17 cellular contexts compared by ENCODE assay signal in the genomic region with DNA sequence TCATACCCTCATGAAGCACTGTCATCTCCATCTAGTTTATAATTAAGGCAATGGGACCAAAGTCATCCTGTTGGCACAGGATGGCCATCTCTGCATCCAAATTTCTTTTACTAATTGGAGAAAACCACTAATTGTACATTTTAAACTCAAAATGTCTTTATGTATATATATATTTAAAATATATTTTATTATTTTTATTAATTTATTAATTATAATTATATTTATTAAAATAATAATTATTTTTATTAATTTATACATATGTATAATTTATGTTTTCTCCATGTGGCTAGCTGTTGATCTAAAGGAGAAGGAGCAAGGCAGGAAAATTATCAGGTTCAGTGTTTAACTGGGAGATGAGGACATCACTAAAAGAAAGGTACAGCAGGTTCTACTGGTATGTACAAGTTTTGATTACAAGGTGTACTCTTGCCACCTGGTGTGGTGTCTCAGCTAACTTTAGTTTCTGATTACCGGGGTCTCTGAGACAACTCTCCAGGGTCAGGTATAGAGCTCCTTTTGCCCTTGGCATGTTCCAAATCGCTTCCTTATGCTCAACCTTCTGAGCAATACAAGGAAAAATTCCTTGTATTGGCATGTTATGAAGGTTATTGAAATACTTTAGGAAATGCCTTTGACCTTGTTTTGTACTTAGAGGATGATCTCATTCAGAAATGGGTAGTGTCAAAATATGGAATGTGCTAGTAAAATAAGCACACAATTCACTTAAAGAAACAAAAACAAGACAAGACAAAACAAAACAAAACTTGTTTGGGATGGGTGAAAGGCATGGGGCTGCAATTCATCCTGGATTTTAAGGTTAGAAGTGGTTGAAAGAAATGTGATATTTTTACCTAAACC.
DNase-seq lines count a peak whose midpoint lies in the region; ATAC-seq, FAIRE-seq and TF ChIP-seq lines count a peak whose summit lies in the region.
"Had no signal": no experiment of that assay in that cellular context is flagged by ENCODE, and none has a peak within 500 bp of the region (broad histone marks: within the 10 kb centered on the region; RNA-seq: fewer than 3 reads in every experiment).

No MANE protein-coding gene starts in this region.

- H3K27ac Mint-ChIP-seq in MCF 10A (ENCODE audit: low read depth, unreplicated experiment) = peak overlapping the region; percentile 86
- H3K27ac Mint-ChIP-seq in type B pancreatic cell = peak overlapping the region; percentile 88

- no peaks in the 10 kb centered on the region for H3K9me3 ChIP-seq in breast epithelium
- H3K9me3 ChIP-seq in pancreas = no peaks in the 10 kb centered on the region
- H3K9me3 ChIP-seq: BLaER1 treated with 17β-estradiol and CSF1 and Interleukin-3, amounts not matched to agents 10 nM and 100 nM had no signal

- H3K4me1 ChIP-seq in breast epithelium (peaks cover 2 to 4% of the 10 kb centered on the region in 2 donors), pancreas (peaks cover 0 to 10% (median 7%) of the 10 kb centered on the region in 3 donors)

- peak; percentile 47 for FAIRE-seq in pancreas (lab: Jason Lieb, UNC)

- POLR2A ChIA-PET in MCF 10A (lab: Yijun Ruan, JAX) = interaction anchor here (0.6 to 1.2 kb wide), 5 partner anchors 8 to 119 kb away, joined by 3 to 5 read pairs (median 4); a partner anchor contains a TSS

- H3K27ac ChIP-seq in breast epithelium = peak overlapping the region in 1 of 2 donors; percentile 22
- peak overlapping the region; percentile 23 for H3K27ac ChIP-seq in epithelial cell of prostate
- H3K27ac ChIP-seq in pancreas = no peak overlapping the region
- H3K27ac ChIP-seq: 22Rv1; BLaER1 treated with 17β-estradiol and CSF1 and Interleukin-3, amounts not matched to agents 10 nM and 100 nM had no signal

- H3K4me1 Mint-ChIP-seq in MCF 10A (ENCODE audit: insufficient read depth, unreplicated experiment) = peaks cover 39% of the 10 kb centered on the region
- H3K4me1 Mint-ChIP-seq in type B pancreatic cell (ENCODE audit: unreplicated experiment) = peaks cover 4% of the 10 kb centered on the region
- H3K4me1 Mint-ChIP-seq in activated T-cell treated with anti-CD3 and anti-CD28 coated beads, Interleukin-2, amount 50 U/mL, for 4 hours (ENCODE audit: low read depth) = no peaks in the 10 kb centered on the region

- H3K4me3 Mint-ChIP-seq in MCF 10A (ENCODE audit: unreplicated experiment) (peak overlapping the region; percentile 16), type B pancreatic cell (peak overlapping the region; percentile 31)
- H3K4me3 Mint-ChIP-seq in activated T-cell treated with anti-CD3 and anti-CD28 coated beads, Interleukin-2, amount 50 U/mL, for 4 hours = no peak overlapping the region

- no peaks in the 10 kb centered on the region for H3K36me3 Mint-ChIP-seq in MCF 10A (ENCODE audit: insufficient read depth, unreplicated experiment)
- no peaks in the 10 kb centered on the region for H3K36me3 Mint-ChIP-seq in type B pancreatic cell
- H3K36me3 Mint-ChIP-seq in activated T-cell treated with anti-CD3 and anti-CD28 coated beads, Interleukin-2, amount 50 U/mL, for 4 hours (ENCODE audit: insufficient read depth) = no peaks in the 10 kb centered on the region

- TF ChIP-seq POLR2A in breast epithelium (IDR thresholded peaks at IDR 0.05) = no peak

- H3K27me3 Mint-ChIP-seq in MCF 10A (ENCODE audit: insufficient read depth, unreplicated experiment) = no peaks in the 10 kb centered on the region
- no peaks in the 10 kb centered on the region for H3K27me3 Mint-ChIP-seq in type B pancreatic cell
- H3K27me3 Mint-ChIP-seq in activated T-cell treated with anti-CD3 and anti-CD28 coated beads, Interleukin-2, amount 50 U/mL, for 4 hours (ENCODE audit: low read depth) = no peaks in the 10 kb centered on the region

- TF ChIP-seq CTCF in MCF 10A (IDR thresholded peaks at IDR 0.05; ENCODE audit: unreplicated experiment) (no peak), breast epithelium (IDR thresholded peaks at IDR 0.05) (no peak), pancreas (IDR thresholded peaks at IDR 0.05) (no peak), type B pancreatic cell (conservative IDR thresholded peaks at IDR 0.05) (no peak)

- CTCF ChIA-PET in MCF 10A (lab: Yijun Ruan, JAX) = interaction anchor here (0.6 to 4.0 kb wide), 5 partner anchors 11 to 637 kb away, joined by 3 to 21 read pairs (median 3); no protein-coding TSS in a partner anchor

- no peaks in the 10 kb centered on the region for H3K27me3 ChIP-seq in breast epithelium
- H3K27me3 ChIP-seq in pancreas = no peaks in the 10 kb centered on the region
- H3K27me3 ChIP-seq: BLaER1 treated with 17β-estradiol and CSF1 and Interleukin-3, amounts not matched to agents 10 nM and 100 nM had no signal

- 37 to 61% methylated on average over 2 of the region's 2 CpGs for WGBS in pancreas, 2 donors

- no peak overlapping the region for H3K4me3 ChIP-seq in breast epithelium
- H3K4me3 ChIP-seq in pancreas = no peak overlapping the region
- H3K4me3 ChIP-seq: BLaER1 treated with 17β-estradiol and CSF1 and Interleukin-3, amounts not matched to agents 10 nM and 100 nM had no signal

- intact Hi-C loops in MCF 10A (cut with micrococcal nuclease) = no loop called here
- intact Hi-C loops in breast epithelium (cut with DNase I; ENCODE audit: low total_unique reads) = no loop called here
- intact Hi-C loops in pancreas (cut with DNase I) = no loop called here

- H3K36me3 ChIP-seq in breast epithelium = no peaks in the 10 kb centered on the region
- no peaks in the 10 kb centered on the region for H3K36me3 ChIP-seq in pancreas

- BruUV-seq in MCF 10A (replicated peaks; lab: Mats Ljungman, UMichigan) = no TSS peak

- no peaks in the 10 kb centered on the region for H3K9me3 Mint-ChIP-seq in MCF 10A (ENCODE audit: unreplicated experiment)
- no peaks in the 10 kb centered on the region for H3K9me3 Mint-ChIP-seq in type B pancreatic cell
- no peaks in the 10 kb centered on the region for H3K9me3 Mint-ChIP-seq in activated T-cell treated with anti-CD3 and anti-CD28 coated beads, Interleukin-2, amount 50 U/mL, for 4 hours

- DNase-seq in MCF 10A (ENCODE audit: unreplicated experiment) (no peak), breast epithelium (ENCODE audit: low spot score in 2 of 2) (no peak), epithelial cell of prostate (ENCODE audit: low read depth, low spot score) (no peak), pancreas (no peak), type B pancreatic cell (ENCODE audit: extremely low spot score, unreplicated experiment) (no peak), SIG-M5 (lab: John Stamatoyannopoulos, UW) (no peak)
- no peak for DNase-seq in activated T-cell treated with anti-CD3 and anti-CD28 coated beads, Interleukin-2, amount 50 U/mL, for 4 hours
- DNase-seq: DMS153, EL, Karpas-422, NCI-H1417, NCI-H1930, NCI-H2171, NCI-H510A treated with DMSO at 0.1 percent for 48 hours had no signal

- ATAC-seq in pancreas (peak in 2 of 4 donors; percentile 33 to 70), HG02642 (IDR thresholded peaks at IDR 0.05; ENCODE audit: poor library complexity, unreplicated experiment) (no peak)
- no peak for ATAC-seq in activated T-cell treated with anti-CD3 and anti-CD28 coated beads, Interleukin-2, amount 50 U/mL, for 4 hours
